ENCODE assay signal across 15 cellular contexts in the genomic region with DNA sequence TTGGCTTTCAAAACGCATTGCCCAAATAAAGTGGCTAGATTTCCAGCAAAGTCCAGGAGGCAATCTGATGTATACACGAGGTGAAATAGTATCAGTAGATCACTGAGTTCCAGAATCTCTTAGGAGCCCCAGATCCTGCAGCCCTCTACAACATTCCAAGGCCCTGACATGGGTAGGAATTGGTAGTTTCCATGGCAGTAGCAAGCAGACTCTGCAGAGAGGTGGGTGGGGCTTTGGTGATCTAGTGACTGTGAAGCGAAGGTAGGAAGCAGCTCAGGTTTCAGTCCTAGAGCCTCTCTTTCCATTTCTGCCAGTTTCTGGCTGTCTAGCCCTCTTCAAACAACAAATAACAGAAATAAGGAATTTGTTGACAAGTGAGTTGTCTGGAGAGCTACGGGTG. TPM values are rescaled to one million over a fixed set of nuclear protein-coding genes. Genes with fewer than 3 reads are reported as not detected.
DNase-seq lines count a peak whose midpoint lies in the region; ATAC-seq and TF ChIP-seq lines count a peak whose summit lies in the region.
"Had no signal": no experiment of that assay in that cellular context is flagged by ENCODE, and none has a peak within 500 bp of the region (broad histone marks: within the 10 kb centered on the region; RNA-seq: fewer than 3 reads in every experiment).

No MANE protein-coding gene starts in this region.

- BruUV-seq in PC-9 (replicated peaks; lab: Mats Ljungman, UMichigan) = no TSS peak

- H3K27me3 ChIP-seq in SK-N-SH (ENCODE audit: insufficient read depth) = no peaks in the 10 kb centered on the region
- no peaks in the 10 kb centered on the region for H3K27me3 ChIP-seq in PC-9 (ENCODE audit: insufficient read depth, low read depth)

- TF ChIP-seq CTCF in SK-N-SH (IDR thresholded peaks at IDR 0.05) (no peak), PC-9 (conservative IDR thresholded peaks at IDR 0.05) (no peak)

- no peak for TF ChIP-seq EP300 in SK-N-SH (IDR thresholded peaks at IDR 0.05; ENCODE audit: borderline replicate concordance in 1 of 2, low read depth in 1 of 2, low read length in 1 of 2)

- POLR2A ChIA-PET in SK-N-SH (lab: Yijun Ruan, JAX) (no interaction called here), PC-9 (lab: Charles Lee; ENCODE audit: unreplicated experiment) (interaction anchor here (0.6 kb wide), 1 partner anchor 388 kb away, joined by 4 read pairs; no protein-coding TSS in a partner anchor)

- H3K4me2 ChIP-seq in SK-N-SH (no peak overlapping the region), PC-9 (no peak overlapping the region)

- H3K9me3 ChIP-seq in SK-N-SH = peaks cover 8% of the 10 kb centered on the region; the same call in 1 of the 2 replicates
- H3K9me3 ChIP-seq in PC-9 (ENCODE audit: insufficient read depth, low read depth) = peaks cover 27% of the 10 kb centered on the region

- no peaks in the 10 kb centered on the region for H3F3A ChIP-seq in SK-N-SH (replicated peaks; ENCODE audit: insufficient read depth)
- H3F3A ChIP-seq in PC-9 (ENCODE audit: insufficient read depth, low read depth) = no peaks in the 10 kb centered on the region

- no peaks in the 10 kb centered on the region for H3K36me3 Mint-ChIP-seq in T-helper 2 cell treated with Interferon-gamma antibody and Interleukin-4, amounts not matched to agents 5 μg/mL and 100 μg/mL, for 36 hours (ENCODE audit: low read depth)

- no peak overlapping the region for H3K4me3 ChIP-seq in SK-N-SH (ENCODE audit: low read depth in 2 of 2, low read length in 1 of 2)
- H3K4me3 ChIP-seq in PC-9 = no peak overlapping the region
- H3K4me3 ChIP-seq: SK-N-MC had no signal

- no peak overlapping the region for H3K27ac Mint-ChIP-seq in T-helper 2 cell treated with Interferon-gamma antibody and Interleukin-4, amounts not matched to agents 5 μg/mL and 100 μg/mL, for 36 hours

- H3K9me2 ChIP-seq in SK-N-SH = no peaks in the 10 kb centered on the region
- H3K9me2 ChIP-seq in PC-9 (ENCODE audit: insufficient read depth) = no peaks in the 10 kb centered on the region

- H3K27me3 Mint-ChIP-seq in T-helper 2 cell treated with Interferon-gamma antibody and Interleukin-4, amounts not matched to agents 5 μg/mL and 100 μg/mL, for 36 hours (ENCODE audit: low read depth) = no peaks in the 10 kb centered on the region

- no peak overlapping the region for H3K4me3 Mint-ChIP-seq in T-helper 2 cell treated with Interferon-gamma antibody and Interleukin-4, amounts not matched to agents 5 μg/mL and 100 μg/mL, for 36 hours

- H3K9ac ChIP-seq in SK-N-SH = no peak overlapping the region

- peaks cover 10% of the 10 kb centered on the region for H3K9me3 Mint-ChIP-seq in T-helper 2 cell treated with Interferon-gamma antibody and Interleukin-4, amounts not matched to agents 5 μg/mL and 100 μg/mL, for 36 hours

- ATAC-seq in SK-N-SH treated with all-trans-retinoic acid at 6 μM for 48 hours (0 out of 3 replicates have a peak, but pooled peaks have one; percentile 22), HG03354 (IDR thresholded peaks at IDR 0.05; ENCODE audit: poor library complexity, severe bottlenecking, unreplicated experiment) (no peak), GM21723 (IDR thresholded peaks at IDR 0.05; ENCODE audit: unreplicated experiment) (no peak), GM21381 (IDR thresholded peaks at IDR 0.05; ENCODE audit: unreplicated experiment) (no peak)
- ATAC-seq: stimulated activated naive CD8-positive, alpha-beta T cell treated with anti-CD3 and anti-CD28 coated beads, Interleukin-15, Interleukin-2, amounts not matched to agents 100 U/mL and 50 U/mL, for 24 hours had no signal

- H3K79me2 ChIP-seq in SK-N-SH (ENCODE audit: insufficient read depth) = no peaks in the 10 kb centered on the region
- H3K79me2 ChIP-seq in PC-9 (ENCODE audit: low read depth) = no peaks in the 10 kb centered on the region

- intact Hi-C loops in PC-9 (cut with micrococcal nuclease; ENCODE audit: unreplicated experiment) = no loop called here

- no peaks in the 10 kb centered on the region for H4K20me1 ChIP-seq in SK-N-SH (ENCODE audit: insufficient read depth)
- no peaks in the 10 kb centered on the region for H4K20me1 ChIP-seq in PC-9 (ENCODE audit: insufficient read depth)

- DNase-seq in SK-N-SH (no peak), PC-9 (peak; percentile 77), iPS-NIHi7 (ENCODE audit: extremely low spot score) (peak; percentile 73)
- no peak for DNase-seq in T-helper 2 cell treated with Interferon-gamma antibody and Interleukin-4, amounts not matched to agents 5 μg/mL and 100 μg/mL, for 36 hours (ENCODE audit: low spot score)
- DNase-seq: activated effector memory CD4-positive, alpha-beta T cell treated with anti-CD3 and anti-CD28 coated beads, Interleukin-2, amount 50 U/mL, for 16 hours; DMS79; NCI-H1930; occipital lobe; small intestine; stimulated activated naive CD8-positive, alpha-beta T cell treated with anti-CD3 and anti-CD28 coated beads, Interleukin-15, Interleukin-2, amounts not matched to agents 100 U/mL and 50 U/mL, for 24 hours had no signal

- no peak for TF ChIP-seq RAD21 in SK-N-SH (IDR thresholded peaks at IDR 0.05; ENCODE audit: low read length)

- CTCF ChIA-PET in SK-N-SH (lab: Yijun Ruan, JAX) (interaction anchor here (2.0 kb wide), 1 partner anchor 11 kb away, joined by 4 read pairs; no protein-coding TSS in a partner anchor), PC-9 (lab: Charles Lee) (interaction anchor here (0.7 kb wide), 1 partner anchor 136 kb away, joined by 4 read pairs; no protein-coding TSS in a partner anchor)

- H3K27ac ChIP-seq in SK-N-SH (ENCODE audit: low read depth in 2 of 2, low read length in 1 of 2) = no peak overlapping the region
- H3K27ac ChIP-seq in PC-9 = no peak overlapping the region
- H3K27ac ChIP-seq: SK-N-MC had no signal

- H2AFZ ChIP-seq in SK-N-SH (ENCODE audit: low read depth) (no peak overlapping the region), PC-9 (no peak overlapping the region)

- H3K4me1 ChIP-seq in SK-N-SH (ENCODE audit: control insufficient read depth in 1 of 2, insufficient read depth in 2 of 2, low read depth in 1 of 2, low read length in 1 of 2) (no peaks in the 10 kb centered on the region), PC-9 (replicated peaks; ENCODE audit: insufficient read depth) (no peaks in the 10 kb centered on the region)

- H3K4me1 Mint-ChIP-seq in T-helper 2 cell treated with Interferon-gamma antibody and Interleukin-4, amounts not matched to agents 5 μg/mL and 100 μg/mL, for 36 hours (ENCODE audit: low read depth) = no peaks in the 10 kb centered on the region

- 33% methylated on average over 4 of the region's 4 CpGs for WGBS in SK-N-SH (ENCODE audit: low lambda C conversion rate)

- H3K36me3 ChIP-seq in SK-N-SH (replicated peaks in 1 of 2; ENCODE audit: control insufficient read depth in 1 of 2, insufficient read depth in 2 of 2, low read length in 1 of 2) (no peaks in the 10 kb centered on the region), PC-9 (ENCODE audit: low read depth) (no peaks in the 10 kb centered on the region)

TF ChIP-seq in SK-N-SH treated with all-trans-retinoic acid at 6 μM for 48 hours, 23 proteins besides CTCF, POLR2A, EP300 and RAD21 (continues in another document):
- TF ChIP-seq ZNF70 (CRISPR knock-in tag; IDR thresholded peaks at IDR 0.05) (no peak), OSR1 (CRISPR knock-in tag; IDR thresholded peaks at IDR 0.05) (no peak), ZC3H10 (CRISPR knock-in tag; IDR thresholded peaks at IDR 0.05) (no peak), TCF4 (CRISPR knock-in tag; IDR thresholded peaks at IDR 0.05; ENCODE audit: borderline replicate concordance) (no peak), ESRRG (CRISPR knock-in tag; IDR thresholded peaks at IDR 0.05) (no peak), ARNTL (CRISPR knock-in tag; IDR thresholded peaks at IDR 0.05; ENCODE audit: borderline replicate concordance, low read depth) (no peak), PPARA (CRISPR knock-in tag; IDR thresholded peaks at IDR 0.05; ENCODE audit: borderline replicate concordance) (no peak), ZNF8 (CRISPR knock-in tag; IDR thresholded peaks at IDR 0.05) (no peak)

TF ChIP-seq in SK-N-SH, 30 proteins besides CTCF, POLR2A, EP300 and RAD21 (continues in another document):
- TF ChIP-seq USF2 (IDR thresholded peaks at IDR 0.05; ENCODE audit: borderline replicate concordance, low read depth, low read length) = no peak
- no peak for TF ChIP-seq SMC3 (IDR thresholded peaks at IDR 0.05; ENCODE audit: low read depth, low read length)
- no peak for TF ChIP-seq USF1 (IDR thresholded peaks at IDR 0.05; ENCODE audit: borderline replicate concordance, low read depth)
- TF ChIP-seq FOXJ3 (CRISPR knock-in tag; IDR thresholded peaks at IDR 0.05) = no peak
- TF ChIP-seq NRF1 (IDR thresholded peaks at IDR 0.05; ENCODE audit: low read depth, low read length) = no peak
- TF ChIP-seq, protein P1, sequence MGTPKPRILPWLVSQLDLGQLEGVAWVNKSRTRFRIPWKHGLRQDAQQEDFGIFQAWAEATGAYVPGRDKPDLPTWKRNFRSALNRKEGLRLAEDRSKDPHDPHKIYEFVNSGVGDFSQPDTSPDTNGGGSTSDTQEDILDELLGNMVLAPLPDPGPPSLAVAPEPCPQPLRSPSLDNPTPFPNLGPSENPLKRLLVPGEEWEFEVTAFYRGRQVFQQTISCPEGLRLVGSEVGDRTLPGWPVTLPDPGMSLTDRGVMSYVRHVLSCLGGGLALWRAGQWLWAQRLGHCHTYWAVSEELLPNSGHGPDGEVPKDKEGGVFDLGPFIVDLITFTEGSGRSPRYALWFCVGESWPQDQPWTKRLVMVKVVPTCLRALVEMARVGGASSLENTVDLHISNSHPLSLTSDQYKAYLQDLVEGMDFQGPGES (IDR thresholded peaks at IDR 0.05; ENCODE audit: low read depth, low read length) = no peak
- TF ChIP-seq SIN3A (IDR thresholded peaks at IDR 0.05; ENCODE audit: borderline replicate concordance, low read depth, low read length) = no peak
- no peak for TF ChIP-seq GATA2 (CRISPR knock-in tag; IDR thresholded peaks at IDR 0.05)
- no peak for TF ChIP-seq TEAD4 (IDR thresholded peaks at IDR 0.05; ENCODE audit: borderline replicate concordance, insufficient read depth)
- no peak for TF ChIP-seq RCOR1 (IDR thresholded peaks at IDR 0.05; ENCODE audit: low read length)

RNA-seq across cellular contexts. Expression of gene SGPP2, which starts 13.8 kb away (rescaled TPM):
- polyA plus RNA-seq in SK-N-SH (2012; rRNA removed) = 0.03 TPM in 2 replicates
- polyA plus RNA-seq in SK-N-SH (2012; cell fraction: cytosol; rRNA removed) = 0.08 and 0.10 TPM in 2 replicates
- polyA plus RNA-seq in SK-N-SH (2012; cell fraction: nucleus; rRNA removed) = 0.01 and 0.04 TPM in 2 replicates
- total RNA-seq in PC-9 (2021) = 0.57 and 1.1 TPM in 2 replicates

Comparison
In these comparisons a context has a peak if more than half of its experiments do, and no peak if none do; other contexts are left out.
1. DNase-seq: peak in PC-9 (2 of 2) and iPS-NIHi7 (single experiment); none in SK-N-SH (single experiment) and T-helper 2 cell treated with Interferon-gamma antibody and Interleukin-4, amounts not matched to agents 5 μg/mL and 100 μg/mL, for 36 hours (single experiment).